In the genomic region with DNA sequence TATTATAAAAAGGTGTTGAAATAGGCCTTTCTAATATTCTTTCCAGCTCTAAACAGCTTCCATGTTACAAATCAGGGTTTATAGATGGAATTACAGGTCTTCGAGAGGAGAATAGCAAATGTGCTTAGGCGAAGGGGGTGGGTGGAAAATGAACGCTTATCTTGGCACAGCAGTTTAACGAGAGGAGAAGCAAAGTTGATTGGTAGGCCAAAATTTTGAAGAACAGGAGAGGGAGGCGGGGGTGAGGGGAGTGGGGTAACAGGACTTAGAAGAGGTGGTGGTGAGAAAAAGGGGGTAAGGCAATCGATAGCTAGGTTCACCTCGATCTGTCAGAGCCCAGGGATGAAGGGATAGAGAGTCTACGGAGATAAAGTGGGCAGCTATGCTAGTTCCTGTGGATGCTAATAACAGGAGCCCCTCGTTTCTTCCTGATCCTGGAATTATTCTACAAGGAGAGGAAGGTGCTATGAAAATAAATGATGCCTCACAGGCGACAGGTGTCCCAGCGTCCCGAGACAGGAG, we compare ENCODE assay signal across 1 cellular context.
A peak's percentile ranks its signal among the peaks of the same experiment; 100 is the strongest.
TF ChIP-seq lines count a peak whose summit lies in the region.

No MANE protein-coding gene starts in this region.

TF ChIP-seq in H1, 55 proteins besides CTCF, POLR2A, EP300 and RAD21:
- TF ChIP-seq SIN3A (conservative IDR thresholded peaks at IDR 0.05 in 1 of 2, IDR thresholded peaks at IDR 0.05 in 1 of 2; ENCODE audit: low read depth in 1 of 2, low read length in 2 of 2) (0 out of 4 replicates have a peak, but pooled peaks of 1 of the 2 experiments have one; percentile 20), RNF2 (IDR thresholded peaks at IDR 0.05; ENCODE audit: borderline replicate concordance, low read depth, low read length, missing control alignments, poor library complexity, severe bottlenecking) (no peak)
